In the genomic region with DNA sequence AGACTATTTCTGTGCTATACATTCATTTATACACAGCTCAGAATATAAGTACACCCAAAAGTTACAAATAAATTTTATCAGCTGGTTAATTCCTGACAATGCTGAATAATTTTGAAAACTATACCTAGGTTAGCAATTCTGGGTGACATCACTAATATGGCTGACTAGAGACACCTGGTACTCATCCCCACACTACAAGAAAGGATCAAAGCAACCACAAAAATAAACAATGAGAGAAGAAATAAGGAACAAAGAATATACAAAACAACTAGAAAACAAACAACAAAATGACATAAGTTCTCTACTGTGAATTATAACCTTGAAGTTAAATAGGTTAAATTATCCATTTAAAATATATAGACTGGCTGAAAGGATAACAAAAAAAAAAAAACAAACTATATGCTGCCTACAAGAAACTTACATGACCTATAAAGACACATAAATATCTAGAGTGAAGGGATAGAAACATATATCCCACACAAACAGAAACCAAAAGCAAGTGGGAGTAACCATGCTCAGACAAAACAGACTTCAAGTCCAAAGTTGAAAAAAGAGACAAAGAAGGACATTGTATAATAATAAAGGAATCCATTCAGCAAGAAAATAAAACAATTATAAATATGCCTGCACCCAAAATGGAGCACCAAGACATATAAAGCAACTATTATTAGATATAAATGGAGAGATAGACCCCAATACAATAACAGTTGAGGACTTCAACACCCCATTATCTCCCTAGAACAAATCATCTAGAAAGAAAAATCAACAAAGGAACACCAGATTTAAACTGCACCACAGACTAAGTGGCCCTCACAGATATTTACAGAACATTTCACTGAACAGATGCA, we compare ENCODE assay signal across 14 cellular contexts. TPM values are rescaled to one million over a fixed set of nuclear protein-coding genes. Genes with fewer than 3 reads are reported as not detected.
DNase-seq lines count a peak whose midpoint lies in the region; ATAC-seq, FAIRE-seq and TF ChIP-seq lines count a peak whose summit lies in the region.
"Had no signal": no experiment of that assay in that cellular context is flagged by ENCODE, and none has a peak within 500 bp of the region (broad histone marks: within the 10 kb centered on the region; RNA-seq: fewer than 3 reads in every experiment).

No MANE protein-coding gene starts in this region.

- TF ChIP-seq POLR2A in GM18505 (IDR thresholded peaks at IDR 0.05; ENCODE audit: borderline replicate concordance, extremely low read depth, insufficient read depth, insufficient read length) (no peak), GM12878 (IDR thresholded peaks at IDR 0.05; ENCODE audit: low read depth, low read length) (no peak)

- FAIRE-seq in GM12878 (lab: Jason Lieb, UNC): no peak
- FAIRE-seq: RCC 7860 had no signal

- no peaks in the 10 kb centered on the region for H3K27me3 Mint-ChIP-seq in natural killer cell (ENCODE audit: low read depth in 2 of 2)
- no peaks in the 10 kb centered on the region for H3K27me3 Mint-ChIP-seq in CD8-positive, alpha-beta T cell (ENCODE audit: low read depth)

- H3K9ac ChIP-seq in GM12878 (ENCODE audit: control insufficient read depth, insufficient read depth, low read length): no peak overlapping the region

- CTCF ChIA-PET in GM12878 (lab: Yijun Ruan, JAX): interaction anchor here (1.6 kb wide), 1 partner anchor 12 kb away, joined by 4 read pairs; no protein-coding TSS in a partner anchor
- CTCF ChIA-PET in CD8-positive, alpha-beta T cell (lab: Charles Lee): no interaction called here

- BruUV-seq in GM12878 (replicated peaks; lab: Mats Ljungman, UMichigan): no TSS peak

- POLR2A ChIA-PET in GM12878 (lab: Charles Lee): no interaction called here
- POLR2A ChIA-PET in CD8-positive, alpha-beta T cell (lab: Charles Lee): no interaction called here

- no peak overlapping the region for H3K4me3 ChIP-seq in GM12878
- no peak overlapping the region for H3K4me3 ChIP-seq in CD8-positive, alpha-beta T cell (ENCODE audit: low read depth, low read length)

- ATAC-seq in GM18505 (IDR thresholded peaks at IDR 0.05; ENCODE audit: unreplicated experiment): peak; percentile 67
- ATAC-seq in GM21381 (IDR thresholded peaks at IDR 0.05; ENCODE audit: unreplicated experiment): peak; percentile 81
- peak; percentile 57 for ATAC-seq in HG03039 (IDR thresholded peaks at IDR 0.05; ENCODE audit: unreplicated experiment)
- peak; percentile 67 for ATAC-seq in GM12878
- no peak for ATAC-seq in natural killer cell
- no peak for ATAC-seq in CD8-positive, alpha-beta T cell

- TF ChIP-seq CTCF in GM12878 (IDR thresholded peaks at IDR 0.05 in 2 of 3, conservative IDR thresholded peaks at IDR 0.05 in 1 of 3; ENCODE audit: control insufficient read depth in 2 of 3, extremely low read depth in 1 of 3, insufficient read depth in 1 of 3, low read depth in 3 of 3, low read length in 3 of 3): no peak
- no peak for TF ChIP-seq CTCF in natural killer cell (IDR thresholded peaks at IDR 0.05)
- TF ChIP-seq CTCF in CD8-positive, alpha-beta T cell (IDR thresholded peaks at IDR 0.05): no peak

- in situ Hi-C loops in GM12878 (cut with MboI): no loop called here

- H3K4me1 ChIP-seq in GM12878 (ENCODE audit: control insufficient read depth, insufficient read depth, low read length): no peaks in the 10 kb centered on the region
- H3K4me1 ChIP-seq in CD8-positive, alpha-beta T cell (ENCODE audit: insufficient read depth, low read length): no peaks in the 10 kb centered on the region

- DNase-seq in GM12878 (ENCODE audit: low read depth, low spot score): no peak
- no peak for DNase-seq in natural killer cell
- no peak for DNase-seq in nucleus accumbens (lab: John Stamatoyannopoulos, UW)
- no peak for DNase-seq in CD8-positive, alpha-beta T cell
- DNase-seq in NCI-H187 (lab: John Stamatoyannopoulos, UW): no peak
- DNase-seq: brain microvascular endothelial cell, islet precursor cell, NCI-H1436 treated with DMSO at 0.1 percent for 48 hours, WERI-Rb-1 had no signal

- H3K27me3 ChIP-seq in GM12878 (replicated peaks in 1 of 2; ENCODE audit: control insufficient read depth in 2 of 2, insufficient read depth in 2 of 2, low read length in 1 of 2): no peaks in the 10 kb centered on the region
- H3K27me3 ChIP-seq in CD8-positive, alpha-beta T cell (ENCODE audit: insufficient read depth, low read length): no peaks in the 10 kb centered on the region
- H3K27me3 ChIP-seq: brain microvascular endothelial cell had no signal

- no peak overlapping the region for H3K4me3 Mint-ChIP-seq in natural killer cell
- H3K4me3 Mint-ChIP-seq in CD8-positive, alpha-beta T cell: no peak overlapping the region

- no peaks in the 10 kb centered on the region for H3K9me3 Mint-ChIP-seq in natural killer cell
- H3K9me3 Mint-ChIP-seq in CD8-positive, alpha-beta T cell: no peaks in the 10 kb centered on the region

- RAD21 ChIA-PET in GM12878 (lab: Charles Lee; ENCODE audit: unreplicated experiment): no interaction called here

- no peaks in the 10 kb centered on the region for H4K20me1 ChIP-seq in GM12878 (ENCODE audit: control insufficient read depth, insufficient read depth)

- no peak for TF ChIP-seq EP300 in GM12878 (IDR thresholded peaks at IDR 0.05; ENCODE audit: borderline replicate concordance in 1 of 2, control insufficient read depth in 1 of 2, low read depth in 2 of 2, low read length in 2 of 2)

- no peaks in the 10 kb centered on the region for H3K4me1 Mint-ChIP-seq in natural killer cell
- no peaks in the 10 kb centered on the region for H3K4me1 Mint-ChIP-seq in CD8-positive, alpha-beta T cell (ENCODE audit: low read depth)

- H3K79me2 ChIP-seq in GM12878 (ENCODE audit: control insufficient read depth, insufficient read depth, low read length): no peaks in the 10 kb centered on the region

- no peaks in the 10 kb centered on the region for H3K9me3 ChIP-seq in GM12878 (replicated peaks; ENCODE audit: control insufficient read depth, insufficient read depth, low read length)
- no peaks in the 10 kb centered on the region for H3K9me3 ChIP-seq in CD8-positive, alpha-beta T cell (ENCODE audit: low read length)

- TF ChIP-seq RAD21 in GM12878 (IDR thresholded peaks at IDR 0.05; ENCODE audit: insufficient read depth, low read depth, low read length): no peak

- H2AFZ ChIP-seq in GM12878 (ENCODE audit: control insufficient read depth, low read depth, low read length): no peak overlapping the region

- no peaks in the 10 kb centered on the region for H3K36me3 ChIP-seq in GM12878 (ENCODE audit: control insufficient read depth in 2 of 2, insufficient read depth in 2 of 2, low read length in 1 of 2)
- H3K36me3 ChIP-seq in CD8-positive, alpha-beta T cell (ENCODE audit: insufficient read depth, low read length): no peaks in the 10 kb centered on the region
- H3K36me3 ChIP-seq: brain microvascular endothelial cell had no signal

- H3K4me2 ChIP-seq in GM12878 (ENCODE audit: control insufficient read depth, insufficient read depth): no peak overlapping the region

- intact Hi-C loops in GM12878 (cut with micrococcal nuclease; ENCODE audit: unreplicated experiment): no loop called here
- intact Hi-C loops in natural killer cell (cut with micrococcal nuclease): no loop called here
- intact Hi-C loops in CD8-positive, alpha-beta T cell (cut with DNase I, micrococcal nuclease): no loop called here

- H3K27ac ChIP-seq in GM12878 (ENCODE audit: control insufficient read depth, insufficient read depth): no peak overlapping the region
- no peak overlapping the region for H3K27ac ChIP-seq in CD8-positive, alpha-beta T cell (ENCODE audit: low read depth, low read length)
- H3K27ac ChIP-seq: brain microvascular endothelial cell, WERI-Rb-1 had no signal

- no peaks in the 10 kb centered on the region for H3K36me3 Mint-ChIP-seq in natural killer cell
- H3K36me3 Mint-ChIP-seq in CD8-positive, alpha-beta T cell: peaks cover 4% of the 10 kb centered on the region

- no peak overlapping the region for H3K27ac Mint-ChIP-seq in natural killer cell
- no peak overlapping the region for H3K27ac Mint-ChIP-seq in CD8-positive, alpha-beta T cell

- SMC1A ChIA-PET in GM12878 (lab: Charles Lee; ENCODE audit: uncharacterized antibody, unreplicated experiment): no interaction called here

TF ChIP-seq in GM12878, 131 proteins besides CTCF, POLR2A, EP300 and RAD21 (continues in another document):
- no peak for TF ChIP-seq TBL1XR1 (IDR thresholded peaks at IDR 0.05; ENCODE audit: low read depth, low read length)
- peak; percentile 49 for TF ChIP-seq ATF7 (IDR thresholded peaks at IDR 0.05; ENCODE audit: low read depth)
- no peak for TF ChIP-seq ZNF207 (IDR thresholded peaks at IDR 0.05; ENCODE audit: borderline replicate concordance)
- peak; percentile 82 for TF ChIP-seq TCF7 (IDR thresholded peaks at IDR 0.05; ENCODE audit: borderline replicate concordance)
- TF ChIP-seq JUNB (IDR thresholded peaks at IDR 0.05): peak; percentile 48
- no peak for TF ChIP-seq PAX8 (IDR thresholded peaks at IDR 0.05)
- TF ChIP-seq HCFC1 (IDR thresholded peaks at IDR 0.05; ENCODE audit: low read length): no peak
- 0 out of 2 replicates have a peak, but pooled peaks have one; percentile 11 for TF ChIP-seq CREM (IDR thresholded peaks at IDR 0.05; ENCODE audit: low read depth)
- no peak for TF ChIP-seq SMARCA5 (IDR thresholded peaks at IDR 0.05)
- peak; percentile 73 for TF ChIP-seq RUNX3 (IDR thresholded peaks at IDR 0.05; ENCODE audit: low read length)

RNA-seq across cellular contexts. Expression of gene IMPG2, which starts 57.8 kb away (rescaled TPM):
- 0.96 and 1.0 TPM in 2 replicates for total RNA-seq in GM12878 (2013; cell fraction: nucleolus; rRNA removed)
- 0.16 and 0.17 TPM in 2 replicates for total RNA-seq in GM12878 (2014; rRNA removed)
- total RNA-seq in GM12878 (2014; rRNA removed; fragmentation: Illumina TruSeq; extraction: Trizol): 0.13 and 0.14 TPM in 2 replicates
- total RNA-seq in GM12878 (2021): 0.11 and 0.13 TPM in 2 replicates
- polyA plus RNA-seq in GM12878 (2011; ENCODE audit: low read depth): 0.07 TPM
- polyA plus RNA-seq in GM12878 (2011; rRNA removed): 0.10 and 0.20 TPM in 2 replicates
- polyA plus RNA-seq in GM12878 (2011; cell fraction: cytosol; rRNA removed): 0.03 and 0.04 TPM in 2 replicates
- 0.20 and 0.37 TPM in 2 replicates for polyA plus RNA-seq in GM12878 (2011; cell fraction: nucleus; rRNA removed)
- 0.06 and 0.07 TPM in 2 replicates for polyA plus RNA-seq in GM12878 (2012)
- polyA plus RNA-seq in GM12878 (2014; fragmentation: Illumina TruSeq; extraction: Trizol): 0.10 TPM in 2 replicates
- polyA plus RNA-seq in GM12878 (2014; fragmentation: Nextera tagmentation; extraction: Ambion mirVana): under 1 TPM in 1 of 2 experiments, not detected in 1; under 0.01 TPM
- 0.05 and 0.14 TPM in 2 replicates for polyA plus RNA-seq in GM12878 (2014; rRNA removed)
- not detected for polyA plus RNA-seq in GM12878 (2016; fragmentation: Nextera tagmentation; extraction: Ambion mirVana)
- polyA minus RNA-seq in GM12878 (2011; rRNA and poly(A)+ RNA removed): 0.10 and 0.29 TPM in 2 replicates
- polyA minus RNA-seq in GM12878 (2011; cell fraction: cytosol; rRNA and poly(A)+ RNA removed): not detected in 2 replicates
- polyA minus RNA-seq in GM12878 (2011; cell fraction: nucleus; rRNA and poly(A)+ RNA removed): 0.48 TPM in 2 replicates
- under 1 TPM; 0.52 to 0.73 (median 0.72) TPM for total RNA-seq in natural killer cell
- under 1 TPM; 0.22 to 0.27 TPM for total RNA-seq in CD8-positive, alpha-beta T cell
- total RNA-seq: HT1080 had no signal

Comparison
In these comparisons a context has a peak if more than half of its experiments do, and no peak if none do; other contexts are left out.
1. ATAC-seq: peak in GM18505 (single experiment), GM21381 (single experiment), HG03039 (single experiment) and GM12878 (single experiment); none in natural killer cell (0 of 3) and CD8-positive, alpha-beta T cell (single experiment).